ENCODE assay signal across 1 cellular context in the genomic region with DNA sequence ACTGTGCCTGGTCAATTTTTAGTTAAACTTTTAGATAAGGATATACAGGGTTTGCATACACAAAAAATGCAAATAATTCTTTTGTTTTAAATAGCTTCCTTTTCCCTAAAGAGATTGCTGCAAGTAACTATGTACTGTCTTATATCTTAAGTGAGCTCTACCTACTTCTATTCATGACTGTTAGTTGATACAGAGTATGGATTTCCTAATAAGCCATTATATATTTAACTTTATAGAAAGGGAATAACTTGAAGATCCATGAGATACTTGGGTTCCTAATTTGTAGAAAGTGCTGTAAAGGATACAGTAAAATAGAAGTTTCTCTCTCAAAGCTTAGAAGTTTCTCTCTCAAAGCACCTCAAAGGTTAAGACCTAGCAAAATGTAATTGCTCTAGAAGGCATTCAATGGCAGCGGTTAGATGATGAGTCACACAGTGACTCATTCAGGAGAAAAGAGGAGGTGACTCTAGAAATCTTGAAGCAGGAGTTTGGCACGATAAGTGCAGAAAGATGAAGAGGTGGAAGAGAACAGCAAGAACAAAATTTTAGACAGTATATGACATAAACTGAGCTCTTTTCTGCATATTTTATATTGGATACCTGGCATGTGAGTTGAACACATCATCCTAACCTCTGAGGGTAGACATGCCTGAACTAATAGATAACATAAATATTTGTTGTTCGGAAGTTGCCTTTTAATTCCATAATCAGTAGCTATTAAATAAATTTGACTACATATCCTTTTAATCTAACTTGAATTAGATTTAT.
TF ChIP-seq lines count a peak whose summit lies in the region.

No MANE protein-coding gene starts in this region.

TF ChIP-seq in H1, 55 proteins besides CTCF, POLR2A, EP300 and RAD21:
- TF ChIP-seq SRF (IDR thresholded peaks at IDR 0.05; ENCODE audit: low read depth, low read length) (no peak), JUND (IDR thresholded peaks at IDR 0.05; ENCODE audit: low read length) (0 out of 2 replicates have a peak, but pooled peaks have one; percentile 44)
TF ChIP-seq in H1: peak in this region for 1.
